ENCODE assay signal across 15 cellular contexts in genomic region chr9:112396416-112396815, GRCh38.
"Had no signal": no experiment of that assay in that cellular context is flagged by ENCODE, and none has a peak within 500 bp of the region (broad histone marks: within the 10 kb centered on the region; RNA-seq: fewer than 3 reads in every experiment).

No MANE protein-coding gene starts in this region.

- H3K4me1 Mint-ChIP-seq: nephron progenitor cell had no signal

- H3K4me3 ChIP-seq: heart right ventricle had no signal

- H3K27ac Mint-ChIP-seq: naive thymus-derived CD4-positive, alpha-beta T cell; nephron progenitor cell had no signal

- ATAC-seq: esophagus mucosa; heart right ventricle; naive thymus-derived CD4-positive, alpha-beta T cell; right cardiac atrium had no signal

- H3K4me3 Mint-ChIP-seq: naive thymus-derived CD4-positive, alpha-beta T cell; nephron progenitor cell had no signal

- H3K27me3 Mint-ChIP-seq: naive thymus-derived CD4-positive, alpha-beta T cell had no signal

- H3K27ac ChIP-seq: heart right ventricle had no signal

- DNase-seq: effector memory CD4-positive, alpha-beta T cell; heart right ventricle; hypothalamus; kidney glomerular epithelial cell; mammary epithelial cell; naive thymus-derived CD4-positive, alpha-beta T cell; nephron progenitor cell; posterior cingulate gyrus; right cardiac atrium; small intestine; stimulated activated CD4-positive, alpha-beta T cell treated with anti-CD3 and anti-CD28 coated beads, Interleukin-12 subunit alpha, Interleukin-12 subunit beta, amount 100 ng/mL, for 4 hours; stimulated activated CD4-positive, alpha-beta T cell treated with anti-CD3 and anti-CD28 coated beads, Interleukin-2, amount 100 ng/mL, for 48 hours; stimulated activated naive CD4-positive, alpha-beta T cell treated with Interleukin-2 at 50 U/mL for 16 hours; trophoblast cell had no signal

- H3K27me3 ChIP-seq: heart right ventricle had no signal
